In the genomic region with DNA sequence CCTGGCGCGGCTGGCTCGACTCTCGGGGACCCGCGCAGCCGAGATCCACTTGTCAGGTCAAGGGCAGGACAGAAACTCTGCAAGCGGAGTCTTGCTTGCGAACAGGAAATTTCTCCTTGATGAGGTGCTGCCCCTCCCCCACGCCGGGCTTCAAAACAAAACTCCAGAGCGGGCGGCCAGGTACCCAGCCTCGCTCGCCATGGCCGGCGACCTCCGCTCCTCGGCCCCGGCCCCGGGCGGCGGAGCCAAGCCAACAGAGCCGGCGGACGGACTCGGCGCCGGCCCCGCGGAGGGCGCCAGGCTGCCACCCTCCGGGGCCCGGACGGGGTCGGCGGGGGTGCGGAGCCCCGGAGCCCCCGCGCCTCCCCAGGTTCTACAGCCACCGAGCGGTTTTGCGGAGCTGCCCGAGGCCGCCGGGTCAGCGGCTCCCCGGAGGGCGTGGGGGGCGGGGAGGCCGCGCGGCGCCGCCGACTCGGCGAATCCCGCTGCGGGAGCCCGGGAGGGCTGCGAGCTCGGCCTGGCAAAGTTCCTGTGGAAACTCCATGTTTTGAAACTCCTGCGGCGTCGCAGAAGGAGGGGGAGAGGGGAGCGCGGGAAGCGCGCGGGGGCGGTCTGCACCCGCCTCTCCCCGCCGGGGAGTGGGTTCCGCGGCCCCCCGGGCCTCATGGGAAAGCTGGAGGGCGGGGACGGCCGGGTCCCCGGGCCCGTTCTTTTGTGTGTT, we compare ENCODE assay signal across 8 cellular contexts. TPM values are rescaled to one million over a fixed set of nuclear protein-coding genes. Genes with fewer than 3 reads are reported as not detected.
DNase-seq lines count a peak whose midpoint lies in the region; ATAC-seq and TF ChIP-seq lines count a peak whose summit lies in the region.

No MANE protein-coding gene starts in this region.

- H3K9me3 ChIP-seq in body of pancreas (no peaks in the 10 kb centered on the region), stomach (peaks cover 0 to 27% (median 0%) of the 10 kb centered on the region in 4 donors)

- H3K36me3 ChIP-seq in body of pancreas (replicated peaks in 1 of 2; ENCODE audit: insufficient read depth in 1 of 2, low read depth in 2 of 2) (no peaks in the 10 kb centered on the region), stomach (no peaks in the 10 kb centered on the region)

- no peak for TF ChIP-seq EP300 in stomach (IDR thresholded peaks at IDR 0.05)

- WGBS in body of pancreas, 2 donors = 0% methylated on average over 36 of the region's 84 CpGs; no CpG with 5 or more reads in 1 of the 2 donors
- WGBS in stomach, 5 donors = 0 to 7% (median 0%) methylated on average over 6 to 84 of the region's 84 CpGs

- H3K4me3 ChIP-seq in body of pancreas (peak overlapping the region in 1 of 2 donors; percentile 22), stomach (peak overlapping the region; percentile 53 to 68 (median 56))

- H3K27me3 ChIP-seq in body of pancreas = no peaks in the 10 kb centered on the region
- no peaks in the 10 kb centered on the region for H3K27me3 ChIP-seq in layer of hippocampus (ENCODE audit: control insufficient read depth, insufficient read depth, low read length)
- peaks cover 0 to 58% (median 26%) of the 10 kb centered on the region in 3 donors for H3K27me3 ChIP-seq in stomach

- peak; percentile 52 to 66 for DNase-seq in NCI-H524 (lab: John Stamatoyannopoulos, UW)
- no peak for DNase-seq in NCI-H524 treated with DMSO at 0.1 percent for 48 hours (lab: John Stamatoyannopoulos, UW)
- DNase-seq in NCI-H1694 (lab: John Stamatoyannopoulos, UW) = peak; percentile 62
- peak; percentile 76 to 82 (median 78) for DNase-seq in body of pancreas
- DNase-seq in stomach = peak; percentile 75
- DNase-seq in stimulated activated naive CD4-positive, alpha-beta T cell treated with Interleukin-2 at 50 U/mL for 16 hours (lab: John Stamatoyannopoulos, UW) = no peak

- TF ChIP-seq POLR2A in body of pancreas (IDR thresholded peaks at IDR 0.05) (peak in 2 of 3 donors; percentile 35 to 43), stomach (IDR thresholded peaks at IDR 0.05) (no peak)

- TF ChIP-seq CTCF in body of pancreas (IDR thresholded peaks at IDR 0.05) = no peak
- TF ChIP-seq CTCF in stomach (IDR thresholded peaks at IDR 0.05) = no peak

- intact Hi-C loops in body of pancreas (cut with DNase I) = no loop called here
- intact Hi-C loops in stomach (cut with DNase I; ENCODE audit: low total_unique reads) = no loop called here

- ATAC-seq in body of pancreas (peak; percentile 9), GM21529 (IDR thresholded peaks at IDR 0.05; ENCODE audit: unreplicated experiment) (no peak)

- peaks cover 30% of the 10 kb centered on the region for H3K4me1 ChIP-seq in body of pancreas
- H3K4me1 ChIP-seq in stomach = peaks cover 19 to 58% (median 33%) of the 10 kb centered on the region in 4 donors

- peak overlapping the region; percentile 88 to 98 (median 94) for H3K27ac ChIP-seq in body of pancreas
- H3K27ac ChIP-seq in layer of hippocampus (ENCODE audit: low read depth, low read length) = peak overlapping the region; percentile 57
- peak overlapping the region; percentile 90 to 96 (median 93) for H3K27ac ChIP-seq in stomach

RNA-seq across cellular contexts. Expression of a gene that starts 11.7 kb away (rescaled TPM):
- total RNA-seq in body of pancreas (10 to 100 TPM; 13.2 to 23.6 TPM), stomach (10 to 100 TPM; 11.0 to 45.5 (median 34.8) TPM)
- 10 to 100 TPM in 1 of 3 donors, 1 to 10 TPM in 2; 4.4 to 11.8 (median 5.0) TPM for polyA plus RNA-seq in stomach

Comparison
In these comparisons a context has a peak if more than half of its experiments do, and no peak if none do; other contexts are left out.
1. DNase-seq: peak in NCI-H524 (2 of 2), NCI-H1694 (single experiment), body of pancreas (4 of 4) and stomach (single experiment); none in NCI-H524 treated with DMSO at 0.1 percent for 48 hours (single experiment) and stimulated activated naive CD4-positive, alpha-beta T cell treated with Interleukin-2 at 50 U/mL for 16 hours (single experiment).
2. POLR2A ChIP-seq: peak in body of pancreas (2 of 3); none in stomach (0 of 4).
3. Peak in every context shown above with its lines, with median percentiles within 50 percentile points of each other: H3K27ac ChIP-seq.